Comparison of ENCODE assay signal across 5 cellular contexts in the genomic region with DNA sequence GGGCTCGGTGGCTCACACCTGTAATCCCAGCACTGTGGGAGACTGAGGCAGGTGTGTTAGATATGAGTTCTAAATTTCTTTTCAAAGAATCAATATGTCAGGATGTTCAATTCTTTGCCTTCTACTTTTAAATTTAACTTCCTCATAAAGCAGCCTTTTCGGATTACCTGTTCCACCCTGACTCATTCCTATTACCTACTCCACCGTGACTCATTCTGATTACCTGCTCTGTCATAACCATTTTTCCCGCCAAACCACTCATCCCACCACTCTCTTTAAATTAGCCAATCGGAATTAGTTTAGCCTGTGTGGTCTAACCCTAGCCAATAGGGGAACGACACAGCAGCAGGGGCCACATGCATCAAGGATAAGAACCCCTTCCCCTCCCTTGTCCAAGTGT. TPM values are rescaled to one million over a fixed set of nuclear protein-coding genes. Genes with fewer than 3 reads are reported as not detected.
"Had no signal": no experiment of that assay in that cellular context is flagged by ENCODE, and none has a peak within 500 bp of the region (broad histone marks: within the 10 kb centered on the region; RNA-seq: fewer than 3 reads in every experiment).

No MANE protein-coding gene starts in this region.

RNA-seq across cellular contexts. Expression of gene CYP4F2, which starts 24.1 kb away (rescaled TPM):
- total RNA-seq: GM23248, H7, HT-29, IMR-90 had no signal
- polyA plus RNA-seq: GM23248, IMR-90 had no signal

RNA-seq across cellular contexts. Expression of gene OR10H1, which starts 58.3 kb away (rescaled TPM):
- total RNA-seq: GM23248, H4, H7, HT-29, IMR-90 had no signal
- polyA plus RNA-seq: GM23248, IMR-90 had no signal
